Comparison of ENCODE assay signal across 9 cellular contexts in the genomic region with DNA sequence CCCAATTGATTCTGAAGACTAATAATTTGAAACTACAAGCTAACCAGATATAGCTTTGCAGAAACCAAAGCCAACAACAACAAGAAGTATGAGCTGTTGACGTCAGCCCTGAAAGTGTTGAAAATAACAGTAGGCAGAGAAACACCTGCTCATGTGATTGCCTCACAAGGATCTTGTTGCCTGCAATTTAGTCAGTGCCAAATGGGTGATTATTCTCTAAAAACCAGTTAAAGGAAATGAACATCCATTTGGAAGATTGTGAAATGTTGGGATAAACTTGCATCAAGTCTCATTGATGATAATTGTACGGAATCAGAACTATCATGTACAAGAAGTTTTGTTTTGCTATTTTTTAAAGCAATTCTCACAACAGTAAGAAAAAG. TPM values are rescaled to one million over a fixed set of nuclear protein-coding genes. Genes with fewer than 3 reads are reported as not detected.
DNase-seq lines count a peak whose midpoint lies in the region; ATAC-seq and TF ChIP-seq lines count a peak whose summit lies in the region.
"Had no signal": no experiment of that assay in that cellular context is flagged by ENCODE, and none has a peak within 500 bp of the region (broad histone marks: within the 10 kb centered on the region; RNA-seq: fewer than 3 reads in every experiment).

No MANE protein-coding gene starts in this region.

- no peak for TF ChIP-seq POLR2A in stomach (IDR thresholded peaks at IDR 0.05)

- 20 to 41% (median 30%) methylated on average over 2 of the region's 2 CpGs for WGBS in stomach, 5 donors

- no peaks in the 10 kb centered on the region for H3K36me3 ChIP-seq in stomach

- peak overlapping the region; percentile 36 to 50 (median 45) for H3K4me3 ChIP-seq in stomach

- DNase-seq in GM13976 (ENCODE audit: low spot score): peak; percentile 26
- peak; percentile 73 for DNase-seq in central memory CD4-positive, alpha-beta T cell
- DNase-seq in stomach: no peak
- DNase-seq in T1000 (lab: John Stamatoyannopoulos, UW): no peak
- no peak for DNase-seq in 8988T
- no peak for DNase-seq in AG08396 (ENCODE audit: low spot score)

- no peaks in the 10 kb centered on the region for H3K9me3 ChIP-seq in stomach

- H3K27me3 ChIP-seq in stomach: no peaks in the 10 kb centered on the region

- TF ChIP-seq CTCF in GM13976 (IDR thresholded peaks at IDR 0.05; ENCODE audit: borderline replicate concordance, control extremely low read depth, extremely low read depth, insufficient read depth, missing control alignments): no peak
- no peak for TF ChIP-seq CTCF in stomach (IDR thresholded peaks at IDR 0.05)

- intact Hi-C loops in stomach (cut with DNase I; ENCODE audit: low total_unique reads): no loop called here

- in situ Hi-C loops in GM13976 (cut with MboI; ENCODE audit: low sequenced_read_pairs, unreplicated experiment): no loop called here

- H3K27ac ChIP-seq in stomach: peak overlapping the region; percentile 72 to 89 (median 79)

- ATAC-seq in GM21360 (IDR thresholded peaks at IDR 0.05; ENCODE audit: unreplicated experiment) (peak; percentile 37), HG03571 (IDR thresholded peaks at IDR 0.05; ENCODE audit: unreplicated experiment) (peak; percentile 34)

- peaks cover 4 to 55% (median 26%) of the 10 kb centered on the region in 4 donors for H3K4me1 ChIP-seq in stomach

- TF ChIP-seq EP300 in stomach (IDR thresholded peaks at IDR 0.05): no peak

RNA-seq across cellular contexts. Expression of a gene that starts 2.8 kb away (rescaled TPM):
- 10 to 100 TPM in 3 of 5 donors, 1 to 10 TPM in 1, not detected in 1; 8.2 to 30.7 (median 21.1) TPM for total RNA-seq in stomach
- polyA plus RNA-seq in stomach: 10 to 100 TPM in 1 of 3 donors, 1 to 10 TPM in 2; 5.3 to 17.9 (median 9.3) TPM
- total RNA-seq: dermis microvascular lymphatic vessel endothelial cell had no signal

Comparison
In these comparisons a context has a peak if more than half of its experiments do, and no peak if none do; other contexts are left out.
1. DNase-seq: peak in GM13976 (single experiment) and central memory CD4-positive, alpha-beta T cell (single experiment); none in stomach (single experiment), T1000 (single experiment), 8988T (single experiment) and AG08396 (single experiment).